Comparison of ENCODE assay signal across 13 cellular contexts in the genomic region with DNA sequence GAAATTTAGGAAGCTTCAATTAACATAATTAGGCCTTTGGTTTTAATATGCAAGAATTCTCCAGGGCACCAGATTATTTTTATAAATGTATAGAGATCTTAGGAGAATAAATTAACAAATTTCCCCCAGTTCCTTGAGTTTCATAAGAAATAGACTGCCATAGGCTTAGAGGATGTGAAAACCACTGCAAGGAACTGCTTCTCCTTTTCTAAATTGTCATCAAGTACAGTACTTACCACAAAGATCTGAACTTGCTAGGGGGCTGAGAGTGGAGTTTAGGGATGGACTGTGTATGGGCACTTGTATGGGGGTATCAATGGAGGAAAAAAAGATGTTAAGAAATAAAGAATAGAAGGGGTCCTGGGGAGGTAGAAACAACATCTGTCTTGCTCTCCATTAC.
"Had no signal": no experiment of that assay in that cellular context is flagged by ENCODE, and none has a peak within 500 bp of the region (broad histone marks: within the 10 kb centered on the region; RNA-seq: fewer than 3 reads in every experiment).

No MANE protein-coding gene starts in this region.

- ATAC-seq: activated T-cell treated with anti-CD3 and anti-CD28 coated beads, Interleukin-2, amount 50 U/mL, for 72 hours; esophagus mucosa had no signal

- H3K27ac Mint-ChIP-seq: activated CD4-positive, alpha-beta memory T cell treated with anti-CD3 and anti-CD28 coated beads for 36 hours; activated naive CD8-positive, alpha-beta T cell treated with anti-CD3 and anti-CD28 coated beads, Interleukin-2, amount 10 ng/mL, durations not matched to agents 7 days and 5 days; activated T-cell treated with anti-CD3 and anti-CD28 coated beads, Interleukin-2, amount 50 U/mL, for 72 hours; stimulated activated naive CD8-positive, alpha-beta T cell treated with anti-CD3 and anti-CD28 coated beads, Interleukin-15, Interleukin-2, amounts not matched to agents 100 ng/mL and 50 ng/mL, for 24 hours had no signal

- H3K9me3 Mint-ChIP-seq: activated CD4-positive, alpha-beta memory T cell treated with anti-CD3 and anti-CD28 coated beads for 36 hours; activated naive CD8-positive, alpha-beta T cell treated with anti-CD3 and anti-CD28 coated beads, Interleukin-2, amount 10 ng/mL, durations not matched to agents 7 days and 5 days; activated T-cell treated with anti-CD3 and anti-CD28 coated beads, Interleukin-2, amount 50 U/mL, for 72 hours; neural crest cell had no signal

- H3K4me3 Mint-ChIP-seq: activated CD4-positive, alpha-beta memory T cell treated with anti-CD3 and anti-CD28 coated beads for 36 hours; activated naive CD8-positive, alpha-beta T cell treated with anti-CD3 and anti-CD28 coated beads, Interleukin-2, amount 10 ng/mL, durations not matched to agents 7 days and 5 days; activated T-cell treated with anti-CD3 and anti-CD28 coated beads, Interleukin-2, amount 50 U/mL, for 72 hours; neural crest cell; stimulated activated naive CD8-positive, alpha-beta T cell treated with anti-CD3 and anti-CD28 coated beads, Interleukin-15, Interleukin-2, amounts not matched to agents 100 ng/mL and 50 ng/mL, for 24 hours had no signal

- H3K4me1 Mint-ChIP-seq: activated naive CD8-positive, alpha-beta T cell treated with anti-CD3 and anti-CD28 coated beads, Interleukin-2, amount 10 ng/mL, durations not matched to agents 7 days and 5 days; neural crest cell had no signal

- H3K27me3 Mint-ChIP-seq: activated CD4-positive, alpha-beta memory T cell treated with anti-CD3 and anti-CD28 coated beads for 36 hours; activated naive CD8-positive, alpha-beta T cell treated with anti-CD3 and anti-CD28 coated beads, Interleukin-2, amount 10 ng/mL, durations not matched to agents 7 days and 5 days had no signal

- H3K36me3 Mint-ChIP-seq: activated CD4-positive, alpha-beta memory T cell treated with anti-CD3 and anti-CD28 coated beads for 36 hours; activated naive CD8-positive, alpha-beta T cell treated with anti-CD3 and anti-CD28 coated beads, Interleukin-2, amount 10 ng/mL, durations not matched to agents 7 days and 5 days had no signal

- DNase-seq: activated CD4-positive, alpha-beta memory T cell treated with anti-CD3 and anti-CD28 coated beads for 36 hours; activated CD4-positive, alpha-beta T cell treated with anti-CD3 and anti-CD28 coated beads for 1 hour; activated gamma-delta T cell treated with Interleukin-2 at 50 U/mL for 16 hours; activated naive CD8-positive, alpha-beta T cell treated with anti-CD3 and anti-CD28 coated beads, Interleukin-2, amount 10 ng/mL, durations not matched to agents 7 days and 5 days; activated T-cell treated with anti-CD3 and anti-CD28 coated beads, Interleukin-2, amount 50 U/mL, for 72 hours; anterior cingulate cortex; hypothalamus; ovary; sigmoid colon; stimulated activated CD4-positive, alpha-beta T cell treated with anti-CD3 and anti-CD28 coated beads, Interleukin-2, amount 100 ng/mL, for 24 hours had no signal
